Comparison of ENCODE assay signal across 18 cellular contexts in genomic region chr1:12505176-12505575, GRCh38.
"Had no signal": no experiment of that assay in that cellular context is flagged by ENCODE, and none has a peak within 500 bp of the region (broad histone marks: within the 10 kb centered on the region; RNA-seq: fewer than 3 reads in every experiment).

No MANE protein-coding gene starts in this region.

- ATAC-seq: activated CD4-positive, CD25-positive, alpha-beta regulatory T cell treated with anti-CD3 and anti-CD28 coated beads, Interleukin-2, amount 50 U/mL, for 24 hours; activated CD8-positive, alpha-beta memory T cell treated with anti-CD3 and anti-CD28 coated beads, Interleukin-2, amount 10 ng/mL, durations not matched to agents 7 days and 5 days; effector memory CD8-positive, alpha-beta T cell had no signal

- H3K4me3 Mint-ChIP-seq: activated CD8-positive, alpha-beta memory T cell treated with anti-CD3 and anti-CD28 coated beads, Interleukin-2, amount 10 ng/mL, durations not matched to agents 7 days and 5 days; effector memory CD8-positive, alpha-beta T cell; nephron progenitor cell; type B pancreatic cell had no signal

- H3K27ac ChIP-seq: breast epithelium, epithelial cell of prostate, parathyroid adenoma had no signal

- DNase-seq: activated CD8-positive, alpha-beta memory T cell treated with anti-CD3 and anti-CD28 coated beads, Interleukin-2, amount 10 ng/mL, durations not matched to agents 7 days and 5 days; activated effector memory CD4-positive, alpha-beta T cell treated with Interleukin-2 at 50 U/mL for 16 hours; activated naive CD4-positive, alpha-beta T cell treated with anti-CD3 and anti-CD28 coated beads, Interleukin-2, amount 50 U/mL, for 16 hours; activated T-cell treated with anti-CD3 and anti-CD28 coated beads, Interleukin-2, amount 50 U/mL, for 1 hour; amniotic stem cell; dermis blood vessel endothelial cell; effector memory CD8-positive, alpha-beta T cell; mesendoderm; nephron progenitor cell; stimulated activated CD4-positive, alpha-beta T cell treated with anti-CD3 and anti-CD28 coated beads, Interleukin-12 subunit alpha, Interleukin-12 subunit beta, amount 100 ng/mL, for 4 hours; stimulated activated CD4-positive, alpha-beta T cell treated with anti-CD3 and anti-CD28 coated beads, Interleukin-2, amount 100 ng/mL, for 24 hours; T1000 had no signal

- H2AFZ ChIP-seq: parathyroid adenoma had no signal

- H3K27ac Mint-ChIP-seq: activated CD8-positive, alpha-beta memory T cell treated with anti-CD3 and anti-CD28 coated beads, Interleukin-2, amount 10 ng/mL, durations not matched to agents 7 days and 5 days; type B pancreatic cell had no signal

- H3K4me3 ChIP-seq: breast epithelium had no signal

- H3K36me3 ChIP-seq: breast epithelium had no signal

- H3K9ac ChIP-seq: parathyroid adenoma had no signal

- H3K27me3 ChIP-seq: breast epithelium had no signal

- FAIRE-seq: frontal cortex had no signal

- H3K27me3 Mint-ChIP-seq: activated CD8-positive, alpha-beta memory T cell treated with anti-CD3 and anti-CD28 coated beads, Interleukin-2, amount 10 ng/mL, durations not matched to agents 7 days and 5 days; effector memory CD8-positive, alpha-beta T cell; type B pancreatic cell had no signal

- H3K9me3 Mint-ChIP-seq: effector memory CD8-positive, alpha-beta T cell; nephron progenitor cell; type B pancreatic cell had no signal

- H3K79me2 ChIP-seq: parathyroid adenoma had no signal

- H3K9me3 ChIP-seq: breast epithelium had no signal

- H3K4me1 ChIP-seq: breast epithelium, parathyroid adenoma had no signal
